8 cellular contexts compared by ENCODE assay signal in genomic region chr6:127459231-127459641, GRCh38. TPM values are rescaled to one million over a fixed set of nuclear protein-coding genes. Genes with fewer than 3 reads are reported as not detected.
A peak's percentile ranks its signal among the peaks of the same experiment; 100 is the strongest.
DNase-seq lines count a peak whose midpoint lies in the region; TF ChIP-seq lines count a peak whose summit lies in the region.

KIAA0408 (minus strand) TSS chr6:127459389; CDS start chr6:127453981, 5,408 bp downstream.

- CTCF ChIA-PET in activated naive CD4-positive, alpha-beta T cell treated with anti-CD3 and anti-CD28 coated beads for 36 hours (lab: Charles Lee) = interaction anchor here (0.7 to 2.2 kb wide), 4 partner anchors 11 to 80 kb away, joined by 3 to 12 read pairs (median 6); no protein-coding TSS in a partner anchor

- no peaks in the 10 kb centered on the region for H3K4me1 ChIP-seq in ovary (ENCODE audit: insufficient read depth)

- no peaks in the 10 kb centered on the region for H3K27me3 ChIP-seq in ovary

- H3K36me3 ChIP-seq in ovary = no peaks in the 10 kb centered on the region

- H3K27ac Mint-ChIP-seq in activated naive CD4-positive, alpha-beta T cell treated with anti-CD3 and anti-CD28 coated beads for 36 hours = no peak within 1 kb of the TSS

- no peaks in the 10 kb centered on the region for H3K4me1 Mint-ChIP-seq in activated naive CD4-positive, alpha-beta T cell treated with anti-CD3 and anti-CD28 coated beads for 36 hours (ENCODE audit: low read depth)

- H3K36me3 Mint-ChIP-seq in activated naive CD4-positive, alpha-beta T cell treated with anti-CD3 and anti-CD28 coated beads for 36 hours (ENCODE audit: low read depth) = no peaks in the 10 kb centered on the region

- TF ChIP-seq POLR2A in ovary (IDR thresholded peaks at IDR 0.05) = no peak

- no peaks in the 10 kb centered on the region for H3K27me3 Mint-ChIP-seq in activated naive CD4-positive, alpha-beta T cell treated with anti-CD3 and anti-CD28 coated beads for 36 hours (ENCODE audit: low read depth)

- no peak for TF ChIP-seq CTCF in ovary (IDR thresholded peaks at IDR 0.05)

- intact Hi-C loops in ovary (cut with DNase I) = no loop called here
- intact Hi-C loops in activated naive CD4-positive, alpha-beta T cell treated with anti-CD3 and anti-CD28 coated beads for 36 hours (cut with micrococcal nuclease) = no loop called here

- WGBS in ovary, 3 donors = 10 to 15% (median 13%) methylated on average over 4 of the region's 4 CpGs

- DNase-seq in AG20443 (ENCODE audit: low spot score) = peak; percentile 70
- DNase-seq in OCI-M1 (lab: John Stamatoyannopoulos, UW) = peak; percentile 64
- DNase-seq in fibroblast of peridontal ligament (ENCODE audit: extremely low read depth) = peak; percentile 68
- DNase-seq in ovary = peak; percentile 60 to 79 (median 70)
- DNase-seq in activated CD4-positive, alpha-beta T cell treated with anti-CD3 and anti-CD28 coated beads for 4 hours = no peak
- DNase-seq in activated naive CD4-positive, alpha-beta T cell treated with anti-CD3 and anti-CD28 coated beads for 36 hours = no peak
- no peak for DNase-seq in cortex of kidney (lab: John Stamatoyannopoulos, UW)
- no peak for DNase-seq in LoVo (ENCODE audit: low spot score)

- H3K9me3 Mint-ChIP-seq in activated naive CD4-positive, alpha-beta T cell treated with anti-CD3 and anti-CD28 coated beads for 36 hours = no peaks in the 10 kb centered on the region

- no peaks in the 10 kb centered on the region for H3K9me3 ChIP-seq in ovary

- H3K4me3 Mint-ChIP-seq in activated naive CD4-positive, alpha-beta T cell treated with anti-CD3 and anti-CD28 coated beads for 36 hours = no peak within 1 kb of the TSS

- TF ChIP-seq EP300 in ovary (IDR thresholded peaks at IDR 0.05) = no peak

- H3K4me3 ChIP-seq in ovary = peak within 1 kb of the TSS; percentile 31

- H3K27ac ChIP-seq in ovary = peak within 1 kb of the TSS; percentile 17 to 71

RNA-seq across cellular contexts. Expression of gene KIAA0408, which starts in this region (rescaled TPM):
- total RNA-seq in ovary = 1 to 10 TPM; 1.8 to 5.0 (median 4.0) TPM
- 1 to 10 TPM; 2.1 to 7.4 TPM for polyA plus RNA-seq in ovary
- total RNA-seq in activated naive CD4-positive, alpha-beta T cell treated with anti-CD3 and anti-CD28 coated beads for 36 hours = 1 to 10 TPM; 2.0 to 3.1 TPM

Comparison
In these comparisons a context has a peak if more than half of its experiments do, and no peak if none do; other contexts are left out.
1. DNase-seq: peak in AG20443 (single experiment), OCI-M1 (single experiment), fibroblast of peridontal ligament (single experiment) and ovary (5 of 5); none in activated CD4-positive, alpha-beta T cell treated with anti-CD3 and anti-CD28 coated beads for 4 hours (0 of 2), activated naive CD4-positive, alpha-beta T cell treated with anti-CD3 and anti-CD28 coated beads for 36 hours (single experiment), cortex of kidney (single experiment) and LoVo (single experiment).